ENCODE assay signal across 12 cellular contexts in the genomic region with DNA sequence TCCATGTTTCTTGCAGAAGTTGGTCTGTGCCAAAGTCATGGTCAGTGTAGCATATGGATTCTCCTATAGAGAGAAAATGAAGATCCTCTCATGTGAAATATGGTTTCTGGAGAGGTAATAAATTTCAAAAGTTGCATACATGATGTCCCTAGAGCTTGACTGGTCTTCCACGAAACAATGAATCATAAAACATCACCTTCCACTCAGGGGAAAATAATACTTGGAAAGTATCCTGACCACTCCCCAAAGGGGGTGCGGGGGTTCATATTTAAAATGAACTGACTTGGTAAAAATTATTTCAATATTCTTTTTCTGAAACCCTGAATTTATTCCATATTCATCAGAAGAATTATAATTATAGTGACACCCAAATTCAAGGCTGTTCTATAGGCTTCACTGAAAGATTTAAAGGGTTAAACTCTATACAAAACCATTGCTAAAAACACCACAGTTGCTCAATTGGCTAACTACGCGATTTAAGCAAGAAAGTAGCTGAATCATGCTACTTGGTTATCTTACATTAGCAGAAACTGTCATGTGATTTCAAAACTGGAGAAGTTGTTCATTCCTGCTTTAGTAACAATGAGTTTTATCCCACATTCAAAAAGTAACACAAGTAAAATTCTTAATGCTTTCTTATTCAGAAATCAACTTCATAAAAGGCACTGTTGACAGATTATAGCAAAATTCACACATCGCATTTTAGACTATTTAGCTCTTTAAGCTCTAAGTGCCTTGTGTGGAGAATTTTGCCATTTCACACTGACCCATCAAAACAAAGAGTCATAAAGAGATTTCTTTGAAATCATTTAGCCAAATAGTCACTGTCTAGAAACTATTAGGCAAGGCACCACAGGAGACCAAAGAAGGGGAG. TPM values are rescaled to one million over a fixed set of nuclear protein-coding genes. Genes with fewer than 3 reads are reported as not detected.
DNase-seq lines count a peak whose midpoint lies in the region; ATAC-seq, FAIRE-seq and TF ChIP-seq lines count a peak whose summit lies in the region.
"Had no signal": no experiment of that assay in that cellular context is flagged by ENCODE, and none has a peak within 500 bp of the region (broad histone marks: within the 10 kb centered on the region; RNA-seq: fewer than 3 reads in every experiment).

No MANE protein-coding gene starts in this region.

- no peak overlapping the region for H4K8ac ChIP-seq in mesenchymal stem cell (ENCODE audit: low read length)

- DNase-seq in HepG2 (ENCODE audit: low spot score) (no peak), cardiac fibroblast (ENCODE audit: low read depth in 2 of 2) (peak; percentile 89 to 90), mesenchymal stem cell (peak; percentile 86), NCI-H2029 (lab: John Stamatoyannopoulos, UW) (no peak), DMS 273 treated with DMSO at 0.1 percent for 48 hours (lab: John Stamatoyannopoulos, UW) (no peak), activated gamma-delta T cell treated with Interleukin-2 at 50 U/mL for 16 hours (no peak)
- DNase-seq: ACHN; activated CD8-positive, alpha-beta memory T cell treated with anti-CD3 and anti-CD28 coated beads, Interleukin-2, amount 50 U/mL, for 48 hours; H9 had no signal

- H2AFZ ChIP-seq in HepG2 (ENCODE audit: low read length) (no peak overlapping the region), mesenchymal stem cell (ENCODE audit: low read depth, low read length) (no peak overlapping the region)

- H3K23ac ChIP-seq in mesenchymal stem cell (ENCODE audit: low read length in 2 of 2) = no peak overlapping the region

- H3K14ac ChIP-seq in mesenchymal stem cell (ENCODE audit: low read length in 2 of 2) = no peak overlapping the region

- no peak overlapping the region for H2BK5ac ChIP-seq in mesenchymal stem cell (ENCODE audit: low read depth, low read length, poor library complexity, severe bottlenecking)

- H4K20me1 ChIP-seq in HepG2 (ENCODE audit: insufficient read depth, low read length) = no peaks in the 10 kb centered on the region

- intact Hi-C loops in HepG2 (cut with micrococcal nuclease; ENCODE audit: unreplicated experiment) = no loop called here

- H3K4me1 ChIP-seq in liver (ENCODE audit: control insufficient read depth in 4 of 4, insufficient read depth in 4 of 4, low read length in 3 of 4) (peaks cover 10 to 28% (median 16%) of the 10 kb centered on the region in 4 donors), HepG2 (ENCODE audit: insufficient read depth, low read length) (no peaks in the 10 kb centered on the region), mesenchymal stem cell (ENCODE audit: control insufficient read depth, insufficient read depth, low read depth, low read length) (peaks cover 6% of the 10 kb centered on the region)

- no peak for TF ChIP-seq RAD21 in liver (IDR thresholded peaks at IDR 0.05)
- no peak for TF ChIP-seq RAD21 in HepG2 (CRISPR knock-in tag; IDR thresholded peaks at IDR 0.05)

- H3K4me3 ChIP-seq in liver (ENCODE audit: low read depth in 1 of 3, low read length in 3 of 3) (no peak overlapping the region), HepG2 (replicated peaks in 1 of 3; ENCODE audit: insufficient read depth in 1 of 3, low read depth in 2 of 3, low read length in 3 of 3) (no peak overlapping the region), cardiac fibroblast (replicated peaks in 1 of 2; ENCODE audit: low read depth in 2 of 2, low read length in 2 of 2) (no peak overlapping the region), mesenchymal stem cell (ENCODE audit: insufficient read depth in 1 of 2, low read depth in 1 of 2, low read length in 2 of 2) (no peak overlapping the region)

- H2BK15ac ChIP-seq in mesenchymal stem cell (ENCODE audit: low read depth, poor library complexity, severe bottlenecking) = no peak overlapping the region

- no peaks in the 10 kb centered on the region for H3K79me2 ChIP-seq in HepG2 (ENCODE audit: insufficient read depth, low read length)

- ATAC-seq in HepG2 (no peak), HG03108 (IDR thresholded peaks at IDR 0.05; ENCODE audit: unreplicated experiment) (no peak)

- H3K9ac ChIP-seq in liver (ENCODE audit: low read depth in 1 of 2, low read length in 2 of 2) (no peak overlapping the region), HepG2 (ENCODE audit: insufficient read depth, low read depth, low read length) (no peak overlapping the region), mesenchymal stem cell (ENCODE audit: low read length) (peak overlapping the region; percentile 86)

- no peak overlapping the region for H2BK12ac ChIP-seq in mesenchymal stem cell (ENCODE audit: low read length in 2 of 2)

- TF ChIP-seq CTCF in liver (IDR thresholded peaks at IDR 0.05; ENCODE audit: low read depth, low read length, missing input control) (no peak), HepG2 (CRISPR knock-in tag; IDR thresholded peaks at IDR 0.05) (no peak), cardiac fibroblast (IDR thresholded peaks at IDR 0.05; ENCODE audit: low read depth, low read length) (no peak)

- no peak for TF ChIP-seq POLR2A in HepG2 (IDR thresholded peaks at IDR 0.05; ENCODE audit: insufficient read depth in 1 of 2, low read depth in 2 of 2, low read length in 2 of 2)

- H4K91ac ChIP-seq in mesenchymal stem cell (ENCODE audit: low read length) = no peak overlapping the region

- POLR2A ChIA-PET in HepG2 (lab: Yijun Ruan, JAX) = no interaction called here

- H3K36me3 ChIP-seq in liver (ENCODE audit: control insufficient read depth in 4 of 4, insufficient read depth in 3 of 4, low read depth in 1 of 4, low read length in 3 of 4) (peaks cover 1 to 12% (median 4%) of the 10 kb centered on the region in 4 donors), HepG2 (replicated peaks in 1 of 2; ENCODE audit: control insufficient read depth in 1 of 2, insufficient read depth in 2 of 2, low read length in 2 of 2) (0 out of 5 replicates have a peak, but pooled peaks cover 2 to 4% of the 10 kb centered on the region in 2 experiments), mesenchymal stem cell (ENCODE audit: control insufficient read depth in 1 of 2, insufficient read depth in 2 of 2, low read depth in 1 of 2, low read length in 2 of 2) (peaks cover 0 to 38% of the 10 kb centered on the region in 2 experiments)

- peaks cover 4% of the 10 kb centered on the region for H3K79me1 ChIP-seq in mesenchymal stem cell (replicated peaks; ENCODE audit: low read length, poor library complexity, severe bottlenecking)

- peak overlapping the region; percentile 60 to 67 for H3K27ac ChIP-seq in liver (ENCODE audit: low read depth in 1 of 2, low read length in 2 of 2)
- H3K27ac ChIP-seq in HepG2 (ENCODE audit: extremely low read length, insufficient read depth, low read length) = no peak overlapping the region
- no peak overlapping the region for H3K27ac ChIP-seq in mesenchymal stem cell (ENCODE audit: low read length, poor library complexity, severe bottlenecking)

- TF ChIP-seq EP300 in HepG2 (IDR thresholded peaks at IDR 0.05; ENCODE audit: low read depth in 2 of 2, low read length in 2 of 2) (no peak), HepG2 (CRISPR knock-in tag; IDR thresholded peaks at IDR 0.05; ENCODE audit: borderline replicate concordance) (no peak)

- no TSS peak for BruUV-seq in HepG2 (replicated peaks; lab: Mats Ljungman, UMichigan)

- no peak overlapping the region for H3K4me2 ChIP-seq in HepG2 (ENCODE audit: low read depth, low read length)
- H3K4me2 ChIP-seq in mesenchymal stem cell (ENCODE audit: low read length, poor library complexity, severe bottlenecking) = no peak overlapping the region

- in situ Hi-C loops in HepG2 (cut with HindIII; ENCODE audit: extremely low pct_ligation_motif_present, low pct_unique_long_range_greater_than_20kb) = loop anchor here (25.0 kb wide), 1 partner anchor 286 kb away; no protein-coding TSS in a partner anchor

- H2BK120ac ChIP-seq in mesenchymal stem cell (ENCODE audit: low read depth, low read length) = no peak overlapping the region

- H3K9me3 ChIP-seq in liver (ENCODE audit: control insufficient read depth in 4 of 4, low read length in 3 of 4) (no peaks in the 10 kb centered on the region), HepG2 (ENCODE audit: low read length) (no peaks in the 10 kb centered on the region), mesenchymal stem cell (ENCODE audit: control insufficient read depth, low read length) (no peaks in the 10 kb centered on the region)

- H3K18ac ChIP-seq in mesenchymal stem cell (ENCODE audit: low read depth in 1 of 2, low read length in 2 of 2) = peak overlapping the region in 1 of 2 experiments; percentile 56

- no peak overlapping the region for H3K4ac ChIP-seq in mesenchymal stem cell (ENCODE audit: low read depth in 1 of 2, low read length in 2 of 2)

- no peak for FAIRE-seq in HepG2 (lab: Jason Lieb, UNC)

- 64% methylated on average over 5 of the region's 5 CpGs for WGBS in liver
- WGBS in HepG2 (ENCODE audit: low lambda C conversion rate) = 91% methylated on average over 5 of the region's 5 CpGs
- WGBS in mesenchymal stem cell = 80% methylated on average over 2 of the region's 5 CpGs

- H3K27me3 ChIP-seq in liver (ENCODE audit: control insufficient read depth in 4 of 4, insufficient read depth in 4 of 4, low read length in 3 of 4) (no peaks in the 10 kb centered on the region), HepG2 (ENCODE audit: control insufficient read depth in 1 of 2, insufficient read depth in 2 of 2, low read length in 2 of 2) (no peaks in the 10 kb centered on the region), mesenchymal stem cell (ENCODE audit: control insufficient read depth in 1 of 2, insufficient read depth in 1 of 2, low read length in 2 of 2) (no peaks in the 10 kb centered on the region)

- H2AK5ac ChIP-seq in mesenchymal stem cell (ENCODE audit: low read length, severe bottlenecking) = no peak overlapping the region

- CTCF ChIA-PET in HepG2 (lab: Yijun Ruan, JAX; ENCODE audit: low intra/inter-chr PET ratio, low total read pairs) = no interaction called here

RNA-seq across cellular contexts. Expression of a gene that starts 5.3 kb away (rescaled TPM):
- total RNA-seq in liver (100 to 1,000 TPM in 1 of 2 donors, 10 to 100 TPM in 1; 91.3 to 100 TPM), HepG2 (2016; rRNA removed; fragmentation: Illumina TruSeq; extraction: Trizol) (19.1 and 31.3 TPM in 2 replicates)
- polyA plus RNA-seq in liver (100 to 1,000 TPM in 1 of 2 donors, 10 to 100 TPM in 1; 86.8 to 123 TPM), HepG2 (2011; rRNA removed) (26.9 and 33.5 TPM in 2 replicates)
- 6.3 and 7.1 TPM in 2 replicates for total RNA-seq in HepG2 (2016; cell fraction: cytosol; rRNA removed; fragmentation: Illumina TruSeq; extraction: Trizol; ENCODE audit: low read depth)
- total RNA-seq in HepG2 (2016; cell fraction: insoluble cytoplasmic fraction; rRNA removed; fragmentation: Illumina TruSeq; extraction: Trizol) = 20.2 and 31.0 TPM in 2 replicates
- 17.5 and 18.6 TPM in 2 replicates for total RNA-seq in HepG2 (2016; cell fraction: membrane; rRNA removed; fragmentation: Illumina TruSeq; extraction: Trizol)
- 27.1 and 29.2 TPM in 2 replicates for total RNA-seq in HepG2 (2016; cell fraction: nucleus; rRNA removed; fragmentation: Illumina TruSeq; extraction: Trizol)
- polyA plus RNA-seq in HepG2 (2011; cell fraction: cytosol; rRNA removed) = 20.8 and 24.3 TPM in 2 replicates
- polyA plus RNA-seq in HepG2 (2011; cell fraction: nucleus; rRNA removed) = 9.6 and 10.2 TPM in 2 replicates
- polyA plus RNA-seq in HepG2 (2012) = 14.5 and 19.5 TPM in 2 replicates
- 8.7 and 10.1 TPM in 2 replicates for polyA plus RNA-seq in HepG2 (2016; cell fraction: cytosol; fragmentation: Illumina TruSeq; extraction: Trizol; ENCODE audit: low read depth)
- 22.2 and 23.8 TPM in 2 replicates for polyA plus RNA-seq in HepG2 (2016; cell fraction: insoluble cytoplasmic fraction; fragmentation: Illumina TruSeq; extraction: Trizol; ENCODE audit: low read depth)
- polyA plus RNA-seq in HepG2 (2016; cell fraction: membrane; fragmentation: Illumina TruSeq; extraction: Trizol; ENCODE audit: low read depth) = 17.6 and 19.0 TPM in 2 replicates
- 45.6 and 48.0 TPM in 2 replicates for polyA plus RNA-seq in HepG2 (2016; cell fraction: nucleus; fragmentation: Illumina TruSeq; extraction: Trizol; ENCODE audit: insufficient read depth, low read depth)
- polyA minus RNA-seq in HepG2 (2011; rRNA and poly(A)+ RNA removed; ENCODE audit: low replicate concordance) = 8.0 and 38.3 TPM in 2 replicates
- polyA minus RNA-seq in HepG2 (2011; cell fraction: cytosol; rRNA and poly(A)+ RNA removed) = 12.8 and 13.4 TPM in 2 replicates
- polyA minus RNA-seq in HepG2 (2011; cell fraction: nucleus; rRNA and poly(A)+ RNA removed) = 7.5 and 7.6 TPM in 2 replicates
- 87.5 TPM for polyA plus RNA-seq in mesenchymal stem cell (2013, experiment 1 of 2)
- 90.9 TPM for polyA plus RNA-seq in mesenchymal stem cell (2013, experiment 2 of 2)

RNA-seq across cellular contexts. Expression of a gene that starts 30.0 kb away (rescaled TPM):
- total RNA-seq in liver (1 to 10 TPM; 2.1 to 2.2 TPM), HepG2 (2016; rRNA removed; fragmentation: Illumina TruSeq; extraction: Trizol) (0.20 and 0.25 TPM in 2 replicates)
- polyA plus RNA-seq in liver (1 to 10 TPM in 1 of 2 donors, under 1 TPM in 1; 0.61 to 1.2 TPM), HepG2 (2011; rRNA removed) (not detected in 2 replicates)
- total RNA-seq in HepG2 (2016; cell fraction: cytosol; rRNA removed; fragmentation: Illumina TruSeq; extraction: Trizol; ENCODE audit: low read depth) = not detected in 2 replicates
- not detected in 2 replicates for total RNA-seq in HepG2 (2016; cell fraction: insoluble cytoplasmic fraction; rRNA removed; fragmentation: Illumina TruSeq; extraction: Trizol)
- 0.38 and 0.43 TPM in 2 replicates for total RNA-seq in HepG2 (2016; cell fraction: membrane; rRNA removed; fragmentation: Illumina TruSeq; extraction: Trizol)
- not detected in 2 replicates for total RNA-seq in HepG2 (2016; cell fraction: nucleus; rRNA removed; fragmentation: Illumina TruSeq; extraction: Trizol)
- 0.03 TPM in 1 of 2 replicates, not detected in the other for polyA plus RNA-seq in HepG2 (2011; cell fraction: cytosol; rRNA removed)
- polyA plus RNA-seq in HepG2 (2011; cell fraction: nucleus; rRNA removed) = not detected in 2 replicates
- not detected in 2 replicates for polyA plus RNA-seq in HepG2 (2012)
- polyA plus RNA-seq in HepG2 (2016; cell fraction: cytosol; fragmentation: Illumina TruSeq; extraction: Trizol; ENCODE audit: low read depth) = not detected in 2 replicates
- 0.22 TPM in 1 of 2 replicates, not detected in the other for polyA plus RNA-seq in HepG2 (2016; cell fraction: insoluble cytoplasmic fraction; fragmentation: Illumina TruSeq; extraction: Trizol; ENCODE audit: low read depth)
- 0.16 and 0.26 TPM in 2 replicates for polyA plus RNA-seq in HepG2 (2016; cell fraction: membrane; fragmentation: Illumina TruSeq; extraction: Trizol; ENCODE audit: low read depth)
- not detected in 2 replicates for polyA plus RNA-seq in HepG2 (2016; cell fraction: nucleus; fragmentation: Illumina TruSeq; extraction: Trizol; ENCODE audit: insufficient read depth, low read depth)
- polyA minus RNA-seq in HepG2 (2011; rRNA and poly(A)+ RNA removed; ENCODE audit: low replicate concordance) = not detected in 2 replicates
- polyA minus RNA-seq in HepG2 (2011; cell fraction: cytosol; rRNA and poly(A)+ RNA removed) = not detected in 2 replicates
- polyA minus RNA-seq in HepG2 (2011; cell fraction: nucleus; rRNA and poly(A)+ RNA removed) = not detected in 2 replicates
- polyA plus RNA-seq in mesenchymal stem cell (2013, experiment 1 of 2) = not detected
- not detected for polyA plus RNA-seq in mesenchymal stem cell (2013, experiment 2 of 2)
- total RNA-seq: myocyte had no signal

Comparison
In these comparisons a context has a peak if more than half of its experiments do, and no peak if none do; other contexts are left out.
1. H3K27ac ChIP-seq: peak in liver (2 of 2); none in HepG2 (single experiment) and mesenchymal stem cell (single experiment).
2. DNase-seq: peak in cardiac fibroblast (2 of 2) and mesenchymal stem cell (single experiment); none in HepG2 (single experiment), NCI-H2029 (single experiment), DMS 273 treated with DMSO at 0.1 percent for 48 hours (single experiment) and activated gamma-delta T cell treated with Interleukin-2 at 50 U/mL for 16 hours (single experiment).